Comparison of ENCODE assay signal across 8 cellular contexts in the genomic region with DNA sequence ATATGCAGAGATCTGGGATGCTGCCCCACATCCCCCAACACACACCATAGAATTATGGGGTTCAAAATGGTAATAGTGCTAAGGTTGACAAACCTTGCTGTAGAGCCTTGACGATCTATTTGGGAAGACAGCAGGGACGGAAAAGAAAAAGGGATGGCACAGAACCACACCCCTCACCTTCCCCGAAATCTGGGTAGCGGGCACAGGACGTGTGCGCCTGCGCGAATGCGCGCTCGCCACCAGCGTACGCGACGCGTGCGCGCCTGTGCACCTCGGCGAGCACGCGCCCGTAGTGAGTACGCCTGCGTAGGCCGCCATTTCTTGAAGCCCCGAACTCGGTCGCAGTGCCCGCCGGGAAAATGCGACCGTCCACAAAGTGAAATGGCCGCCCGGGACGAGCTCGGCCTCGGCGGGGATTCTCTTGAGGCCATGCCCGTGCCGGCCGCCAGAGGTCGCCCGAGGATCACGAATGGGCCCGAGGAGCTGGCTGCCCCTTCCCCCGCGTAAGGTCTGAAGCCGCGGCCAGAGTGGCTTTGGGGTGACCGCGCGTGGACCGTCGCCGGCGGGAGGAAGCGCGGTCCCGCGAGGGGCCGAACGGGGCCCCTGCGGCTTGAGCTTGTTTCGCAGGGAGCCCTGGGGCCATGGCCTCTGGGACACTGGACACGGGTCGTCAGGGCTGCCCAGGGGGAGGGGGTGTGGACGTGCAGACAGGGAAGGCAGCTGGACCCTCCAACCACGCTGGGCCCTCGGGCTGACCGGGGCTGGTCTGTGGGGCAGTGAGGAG. TPM values are rescaled to one million over a fixed set of nuclear protein-coding genes. Genes with fewer than 3 reads are reported as not detected.
A peak's percentile ranks its signal among the peaks of the same experiment; 100 is the strongest.
DNase-seq lines count a peak whose midpoint lies in the region; ATAC-seq and TF ChIP-seq lines count a peak whose summit lies in the region.

No MANE protein-coding gene starts in this region.

- peaks cover 0 to 3% (median 0%) of the 10 kb centered on the region in 6 donors for H3K36me3 ChIP-seq in spleen

- POLR2A ChIA-PET in activated B cell treated with CpG ODN at 0.5 μM for 24 hours (lab: Charles Lee), result interaction anchor here (1.0 to 1.9 kb wide), 5 partner anchors 9 to 1899 kb away, joined by 3 to 6 read pairs (median 3); a partner anchor contains a TSS

- H3K36me3 Mint-ChIP-seq in activated B cell treated with CpG ODN at 0.5 μM for 24 hours (ENCODE audit: low read depth), result peaks cover 3% of the 10 kb centered on the region
- peaks cover 0 to 8% (median 0%) of the 10 kb centered on the region in 3 donors for H3K36me3 Mint-ChIP-seq in immature natural killer cell

- TF ChIP-seq POLR2A in GM18951 (IDR thresholded peaks at IDR 0.05; ENCODE audit: extremely low read depth, insufficient read depth, insufficient read length) (peak; percentile 75), spleen (IDR thresholded peaks at IDR 0.05) (no peak)

- H3K27ac Mint-ChIP-seq in activated B cell treated with CpG ODN at 0.5 μM for 24 hours, result peak overlapping the region; percentile 83
- peak overlapping the region; percentile 62 to 92 (median 82) for H3K27ac Mint-ChIP-seq in immature natural killer cell

- H3K4me1 Mint-ChIP-seq in activated B cell treated with CpG ODN at 0.5 μM for 24 hours (peaks cover 9% of the 10 kb centered on the region), immature natural killer cell (peaks cover 7% of the 10 kb centered on the region in 2 donors)

- no peaks in the 10 kb centered on the region for H3K9me3 ChIP-seq in spleen

- H3K4me3 ChIP-seq in AG10803 (ENCODE audit: low read length) (peak overlapping the region; percentile 77), spleen (peak overlapping the region; percentile 22 to 70 (median 39))

- H3K27me3 Mint-ChIP-seq in activated B cell treated with CpG ODN at 0.5 μM for 24 hours (no peaks in the 10 kb centered on the region), immature natural killer cell (ENCODE audit: low read depth in 3 of 3) (peaks cover 4 to 8% (median 6%) of the 10 kb centered on the region in 3 donors)

- H3K27ac ChIP-seq in caudate nucleus (ENCODE audit: low read depth, low read length), result peak overlapping the region; percentile 92
- peak overlapping the region; percentile 68 to 90 (median 82) for H3K27ac ChIP-seq in spleen

- in situ Hi-C loops in GM18951 (cut with MboI; ENCODE audit: low sequenced_read_pairs, unreplicated experiment), result loop anchor here (25.0 kb wide), 1 partner anchor 571 kb away; a partner anchor contains a TSS

- peaks cover 0 to 14% (median 4%) of the 10 kb centered on the region in 6 donors for H3K4me1 ChIP-seq in spleen

- intact Hi-C loops in activated B cell treated with CpG ODN at 0.5 μM for 24 hours (cut with micrococcal nuclease) (loop anchor here (1.0 to 10.0 kb wide), 11 partner anchors 17 to 1006 kb away; a partner anchor contains a TSS), spleen (cut with DNase I; ENCODE audit: low total_unique reads) (no loop called here)

- DNase-seq in AG10803 (ENCODE audit: low read depth) (peak; percentile 91), NCI-H2227 (lab: John Stamatoyannopoulos, UW; ENCODE audit: unreplicated experiment) (peak; percentile 97), activated B cell treated with CpG ODN at 0.5 μM for 24 hours (peak; percentile 84), caudate nucleus (lab: John Stamatoyannopoulos, UW) (peak in 58 of 61 donors; percentile 19 to 90 (median 78)), immature natural killer cell (peak; percentile 89 to 92 (median 90)), spleen (peak; percentile 97)

- CTCF ChIA-PET in activated B cell treated with CpG ODN at 0.5 μM for 24 hours (lab: Charles Lee), result interaction anchor here (0.7 to 2.3 kb wide), 15 partner anchors 10 to 1601 kb away, joined by 3 to 21 read pairs (median 5); a partner anchor contains a TSS

- H3K4me3 Mint-ChIP-seq in activated B cell treated with CpG ODN at 0.5 μM for 24 hours (peak overlapping the region; percentile 87), immature natural killer cell (peak overlapping the region; percentile 76 to 88 (median 84))

- TF ChIP-seq CTCF in AG10803 (conservative IDR thresholded peaks at IDR 0.05; ENCODE audit: low read length) (peak; percentile 59), activated B cell treated with CpG ODN at 0.5 μM for 24 hours (IDR thresholded peaks at IDR 0.05) (no peak), spleen (IDR thresholded peaks at IDR 0.05 in 8 of 11, conservative IDR thresholded peaks at IDR 0.05 in 3 of 11) (peak; percentile 86 to 97 (median 95))

- H3K27me3 ChIP-seq in spleen (replicated peaks in 1 of 7), result peaks cover 0 to 10% (median 0%) of the 10 kb centered on the region in 7 donors

- H3K9me3 Mint-ChIP-seq in activated B cell treated with CpG ODN at 0.5 μM for 24 hours (no peaks in the 10 kb centered on the region), immature natural killer cell (no peaks in the 10 kb centered on the region)

- peak; percentile 93 for ATAC-seq in HG03175 (IDR thresholded peaks at IDR 0.05; ENCODE audit: unreplicated experiment)
- ATAC-seq in activated B cell treated with CpG ODN at 0.5 μM for 24 hours (ENCODE audit: low read depth), result peak; percentile 96

- 0 to 39% (median 0%) methylated on average over 4 to 71 of the region's 71 CpGs for WGBS in spleen, 5 donors

RNA-seq across cellular contexts. Expression of a gene that starts 43.7 kb away (rescaled TPM):
- total RNA-seq in activated B cell treated with CpG ODN at 0.5 μM for 24 hours (0.75 and 0.81 TPM in 2 replicates), spleen (10 to 100 TPM in 3 of 7 donors, 1 to 10 TPM in 4; 6.6 to 13.8 (median 8.3) TPM)
- polyA plus RNA-seq in immature natural killer cell (1 to 10 TPM; 3.2 to 6.2 (median 3.4) TPM), spleen (1 to 10 TPM; 2.0 to 2.7 (median 2.4) TPM)

RNA-seq across cellular contexts. Expression of a gene that starts 52.4 kb away (rescaled TPM):
- total RNA-seq in activated B cell treated with CpG ODN at 0.5 μM for 24 hours (0.27 TPM in 1 of 2 replicates, not detected in the other), spleen (under 1 TPM in 6 of 7 donors, not detected in 1; 0.14 to 0.24 (median 0.17) TPM)
- polyA plus RNA-seq in immature natural killer cell (not detected), spleen (1 to 10 TPM in 1 of 3 donors, under 1 TPM in 2; 0.35 to 1.0 (median 0.96) TPM)

Comparison
In these comparisons a context has a peak if more than half of its experiments do, and no peak if none do; other contexts are left out.
1. Peak in every context shown above with its lines: DNase-seq, ATAC-seq, H3K4me3 ChIP-seq and H3K27ac ChIP-seq.